ENCODE assay signal across 24 cellular contexts in the genomic region with DNA sequence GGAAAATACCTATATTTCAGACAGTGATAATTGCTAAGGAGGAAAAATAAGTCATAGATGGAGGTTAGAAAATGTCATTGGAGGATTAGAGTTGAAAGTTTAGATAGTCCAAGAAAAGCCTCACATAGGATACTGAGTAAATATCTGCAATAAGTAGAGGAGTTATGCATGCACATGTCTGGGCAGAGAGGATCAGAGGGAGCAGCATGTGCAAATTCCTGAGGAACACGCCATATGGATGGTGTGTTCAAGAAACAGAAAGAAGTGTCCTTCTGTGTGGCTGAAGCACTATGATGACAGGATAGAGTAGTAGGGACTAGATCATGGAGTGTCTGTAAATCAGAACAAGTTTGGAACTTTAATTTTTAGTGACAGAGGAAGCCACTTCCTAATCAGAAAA. TPM values are rescaled to one million over a fixed set of nuclear protein-coding genes. Genes with fewer than 3 reads are reported as not detected.
DNase-seq lines count a peak whose midpoint lies in the region; ATAC-seq and TF ChIP-seq lines count a peak whose summit lies in the region.
"Had no signal": no experiment of that assay in that cellular context is flagged by ENCODE, and none has a peak within 500 bp of the region (broad histone marks: within the 10 kb centered on the region; RNA-seq: fewer than 3 reads in every experiment).

No MANE protein-coding gene starts in this region.

- no peak for TF ChIP-seq CTCF in foreskin keratinocyte (conservative IDR thresholded peaks at IDR 0.05)

- no peak for ATAC-seq in foreskin keratinocyte
- ATAC-seq: Panc1, SK-N-SH treated with all-trans-retinoic acid at 6 μM for 48 hours had no signal

- peak; percentile 2 for DNase-seq in NCI-H2171 treated with DMSO at 0.1 percent for 48 hours (lab: John Stamatoyannopoulos, UW)
- DNase-seq in NCI-H2171 (lab: John Stamatoyannopoulos, UW) = no peak
- DNase-seq in NCI-H82 treated with DMSO at 0.1 percent for 48 hours (lab: John Stamatoyannopoulos, UW; ENCODE audit: unreplicated experiment) = peak; percentile 2
- DNase-seq in foreskin keratinocyte = peak; percentile 15 to 45
- no peak for DNase-seq in GOT3 (lab: John Stamatoyannopoulos, UW)
- no peak for DNase-seq in T-helper 1 cell
- no peak for DNase-seq in SW 1271 (lab: John Stamatoyannopoulos, UW)
- DNase-seq: Calu3; CD8-positive, alpha-beta memory T cell; EL; GF-D8; H7; NCI-H1105; NCI-H146; NCI-H2081; NCI-H446; NCI-H748 treated with DMSO at 0.1 percent for 48 hours had no signal

- no peak overlapping the region for H3K27ac ChIP-seq in foreskin keratinocyte
- H3K27ac ChIP-seq: C4-2B, HL-60, KMS-11 had no signal

- H3K27me3 ChIP-seq in foreskin keratinocyte = no peaks in the 10 kb centered on the region

- no peaks in the 10 kb centered on the region for H3K4me1 ChIP-seq in foreskin keratinocyte

RNA-seq across cellular contexts. Expression of a gene that starts 52.2 kb away (rescaled TPM):
- total RNA-seq in foreskin keratinocyte = not detected in 2 replicates
- not detected in 2 replicates for polyA plus RNA-seq in foreskin keratinocyte
- total RNA-seq: Calu3; H7; HT-29; T-helper 1 cell treated with Interleukin-12 subunit alpha and Interleukin-12 subunit beta and Interleukin-4 antibody, amounts not matched to agents 30 ng/mL and 1 ng/mL, for 36 hours had no signal

Comparison
In these comparisons a context has a peak if more than half of its experiments do, and no peak if none do; other contexts are left out.
1. DNase-seq: peak in NCI-H2171 treated with DMSO at 0.1 percent for 48 hours (single experiment), NCI-H82 treated with DMSO at 0.1 percent for 48 hours (single experiment) and foreskin keratinocyte (2 of 2); none in NCI-H2171 (single experiment), GOT3 (single experiment), T-helper 1 cell (0 of 5) and SW 1271 (0 of 2).